ENCODE assay signal across 30 cellular contexts in the genomic region with DNA sequence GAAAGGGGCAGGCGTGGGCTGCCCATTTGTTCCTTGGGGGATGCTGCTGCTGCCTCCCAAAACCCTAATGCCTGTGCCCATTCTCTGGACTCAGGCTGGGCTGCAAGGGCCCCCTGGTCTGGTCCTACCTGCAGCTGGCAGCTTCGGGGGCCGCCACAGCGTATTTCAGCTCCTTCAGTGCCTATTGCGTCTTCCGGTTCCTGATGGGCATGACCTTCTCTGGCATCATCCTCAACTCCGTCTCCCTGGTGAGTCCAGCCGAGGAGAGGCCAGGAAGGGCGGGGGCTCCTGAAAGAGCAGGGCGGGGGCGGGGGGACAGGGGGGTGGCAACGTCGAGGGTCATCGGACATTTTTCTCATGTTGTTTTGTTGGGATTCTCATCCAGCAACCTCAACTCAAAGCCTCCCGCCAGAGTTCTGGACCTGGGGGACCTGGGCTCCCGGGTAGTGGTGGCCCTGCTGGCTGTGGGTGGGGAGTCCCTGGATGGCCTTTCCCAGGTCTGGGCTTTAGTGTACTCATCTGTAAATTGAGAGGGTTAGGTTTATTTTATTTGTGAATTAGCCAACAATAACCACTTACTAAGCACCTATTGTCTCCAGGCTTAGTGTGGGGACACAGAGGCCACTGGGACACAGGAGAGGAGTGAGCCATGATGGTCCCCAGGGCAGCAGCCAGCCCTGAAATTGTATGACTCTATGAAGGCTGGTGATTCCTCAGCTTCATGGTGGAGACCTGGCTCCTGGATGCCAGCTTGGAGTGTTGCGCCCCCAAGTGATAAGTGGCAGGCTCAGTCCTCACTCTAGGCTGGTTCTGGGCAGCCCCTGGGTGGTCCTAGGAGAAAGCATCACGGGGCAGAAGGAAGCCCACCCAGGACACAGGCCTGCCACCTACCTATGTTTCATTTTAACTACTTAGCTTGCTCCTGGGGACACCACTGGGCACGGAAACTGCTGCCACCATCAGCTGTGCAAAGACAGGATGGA. TPM values are rescaled to one million over a fixed set of nuclear protein-coding genes. Genes with fewer than 3 reads are reported as not detected.
DNase-seq lines count a peak whose midpoint lies in the region; ATAC-seq and TF ChIP-seq lines count a peak whose summit lies in the region.
"Had no signal": no experiment of that assay in that cellular context is flagged by ENCODE, and none has a peak within 500 bp of the region (broad histone marks: within the 10 kb centered on the region; RNA-seq: fewer than 3 reads in every experiment).

No MANE protein-coding gene starts in this region.

- H3K4me3 ChIP-seq in GM23338 (no peak overlapping the region), sigmoid colon (no peak overlapping the region), smooth muscle cell (no peak overlapping the region)
- H3K4me3 ChIP-seq: esophagus muscularis mucosa, gastrocnemius medialis, GM12878, stomach, tibial artery had no signal

- POLR2A ChIA-PET in activated CD8-positive, alpha-beta T cell treated with anti-CD3 and anti-CD28 coated beads for 36 hours (lab: Charles Lee) = interaction anchor here (0.6 to 1.6 kb wide), 4 partner anchors 25 to 121 kb away, joined by 3 to 4 read pairs (median 3); a partner anchor contains a TSS
- POLR2A ChIA-PET in activated CD8-positive, alpha-beta T cell treated with anti-CD3 and anti-CD28 coated beads, Interleukin-2, amount 10 ng/mL, durations not matched to agents 7 days and 5 days (lab: Charles Lee) = no interaction called here

- DNase-seq in activated CD8-positive, alpha-beta T cell treated with anti-CD3 and anti-CD28 coated beads for 36 hours = no peak
- DNase-seq in activated CD8-positive, alpha-beta T cell treated with anti-CD3 and anti-CD28 coated beads, Interleukin-2, amount 10 ng/mL, durations not matched to agents 7 days and 5 days = no peak
- no peak for DNase-seq in GM23338 (ENCODE audit: low spot score)
- no peak for DNase-seq in activated T-helper 2 cell treated with anti-CD3 and anti-CD28 coated beads, Interferon-gamma antibody, Interleukin-2, Interleukin-4, amounts not matched to agents 10 μg/mL and 5 μg/mL and 100 μg/mL, durations not matched to agents 14 hours and 24 hours and 36 hours (ENCODE audit: low spot score)
- peak; percentile 45 for DNase-seq in sigmoid colon
- DNase-seq in smooth muscle cell (lab: John Stamatoyannopoulos, UW; ENCODE audit: unreplicated experiment) = no peak
- DNase-seq in glomerular visceral epithelial cell (ENCODE audit: extremely low spot score) = no peak
- DNase-seq: activated CD4-positive, alpha-beta T cell treated with anti-CD3 and anti-CD28 coated beads for 4 hours; activated gamma-delta T cell treated with Interleukin-2 at 50 U/mL for 16 hours; amniotic stem cell; DMS79 treated with DMSO at 0.1 percent for 48 hours; gastrocnemius medialis; H7; midbrain; NCI-H1092 treated with DMSO at 0.1 percent for 48 hours; NCI-H2029; NCI-H526 treated with DMSO at 0.1 percent for 48 hours; right cardiac atrium; RPMI8226; stomach had no signal

- H3K9ac ChIP-seq in smooth muscle cell (ENCODE audit: low read depth) = no peak overlapping the region
- H3K9ac ChIP-seq: parathyroid adenoma had no signal

- H3K27me3 ChIP-seq in GM23338 (ENCODE audit: insufficient read depth) (no peaks in the 10 kb centered on the region), sigmoid colon (no peaks in the 10 kb centered on the region), smooth muscle cell (ENCODE audit: low read depth) (no peaks in the 10 kb centered on the region)
- H3K27me3 ChIP-seq: esophagus muscularis mucosa, gastrocnemius medialis, stomach, tibial artery had no signal

- H3K27me3 Mint-ChIP-seq in activated CD8-positive, alpha-beta T cell treated with anti-CD3 and anti-CD28 coated beads for 36 hours = peaks cover 3% of the 10 kb centered on the region
- peaks cover 5% of the 10 kb centered on the region for H3K27me3 Mint-ChIP-seq in activated CD8-positive, alpha-beta T cell treated with anti-CD3 and anti-CD28 coated beads, Interleukin-2, amount 10 ng/mL, durations not matched to agents 7 days and 5 days (ENCODE audit: low read depth)
- H3K27me3 Mint-ChIP-seq in GM23338 (ENCODE audit: insufficient read depth, low read depth, poor library complexity) = peaks cover 17% of the 10 kb centered on the region
- H3K27me3 Mint-ChIP-seq in activated T-helper 2 cell treated with anti-CD3 and anti-CD28 coated beads, Interferon-gamma antibody, Interleukin-2, Interleukin-4, amounts not matched to agents 10 μg/mL and 5 μg/mL and 100 μg/mL, durations not matched to agents 14 hours and 24 hours and 36 hours (ENCODE audit: low read depth) = peaks cover 9% of the 10 kb centered on the region

- TF ChIP-seq CTCF in activated CD8-positive, alpha-beta T cell treated with anti-CD3 and anti-CD28 coated beads for 36 hours (IDR thresholded peaks at IDR 0.05) = no peak
- TF ChIP-seq CTCF in GM23338 (conservative IDR thresholded peaks at IDR 0.05; ENCODE audit: low read depth in 2 of 2) (peak; percentile 23 to 69; a peak in 2 of 4 replicates), sigmoid colon (IDR thresholded peaks at IDR 0.05) (no peak), smooth muscle cell (IDR thresholded peaks at IDR 0.05; ENCODE audit: borderline replicate concordance, insufficient read depth, poor library complexity, severe bottlenecking) (no peak)

- TF ChIP-seq EP300 in sigmoid colon (IDR thresholded peaks at IDR 0.05) = no peak

- no peak overlapping the region for H3K27ac ChIP-seq in GM23338 (ENCODE audit: low read depth)
- no peak overlapping the region for H3K27ac ChIP-seq in sigmoid colon
- no peak overlapping the region for H3K27ac ChIP-seq in smooth muscle cell (ENCODE audit: low read depth)
- H3K27ac ChIP-seq: esophagus muscularis mucosa, gastrocnemius medialis, parathyroid adenoma, stomach, tibial artery had no signal

- H3K4me1 ChIP-seq in GM23338 (ENCODE audit: insufficient read depth) = peaks cover 23% of the 10 kb centered on the region
- H3K4me1 ChIP-seq in sigmoid colon = no peaks in the 10 kb centered on the region
- H3K4me1 ChIP-seq in smooth muscle cell (ENCODE audit: low read depth) = no peaks in the 10 kb centered on the region
- H3K4me1 ChIP-seq: gastrocnemius medialis, tibial artery had no signal

- H3K79me2 ChIP-seq in GM23338 (replicated peaks; ENCODE audit: insufficient read depth) (no peaks in the 10 kb centered on the region), smooth muscle cell (ENCODE audit: low read depth) (no peaks in the 10 kb centered on the region)
- H3K79me2 ChIP-seq: parathyroid adenoma had no signal

- H3K36me3 ChIP-seq in GM23338 (ENCODE audit: insufficient read depth) (no peaks in the 10 kb centered on the region), sigmoid colon (no peaks in the 10 kb centered on the region), smooth muscle cell (ENCODE audit: low read depth) (no peaks in the 10 kb centered on the region)
- H3K36me3 ChIP-seq: gastrocnemius medialis, stomach had no signal

- no peak overlapping the region for H2AFZ ChIP-seq in GM23338
- H2AFZ ChIP-seq in smooth muscle cell (ENCODE audit: low read depth) = no peak overlapping the region
- H2AFZ ChIP-seq: parathyroid adenoma had no signal

- H3K9me2 ChIP-seq in GM23338 (ENCODE audit: insufficient read depth) = no peaks in the 10 kb centered on the region

- peak overlapping the region; percentile 13 for H3K27ac Mint-ChIP-seq in activated CD8-positive, alpha-beta T cell treated with anti-CD3 and anti-CD28 coated beads for 36 hours
- H3K27ac Mint-ChIP-seq in activated CD8-positive, alpha-beta T cell treated with anti-CD3 and anti-CD28 coated beads, Interleukin-2, amount 10 ng/mL, durations not matched to agents 7 days and 5 days = no peak overlapping the region
- no peak overlapping the region for H3K27ac Mint-ChIP-seq in GM23338
- H3K27ac Mint-ChIP-seq in activated T-helper 2 cell treated with anti-CD3 and anti-CD28 coated beads, Interferon-gamma antibody, Interleukin-2, Interleukin-4, amounts not matched to agents 10 μg/mL and 5 μg/mL and 100 μg/mL, durations not matched to agents 14 hours and 24 hours and 36 hours = peak overlapping the region; percentile 40
- H3K27ac Mint-ChIP-seq: natural killer cell treated with Interleukin-12 subunit alpha and Interleukin-12 subunit beta and Interleukin-15 and Interleukin-18, amount 100 ng/mL, for 72 hours; T-helper 1 cell treated with Interleukin-12 subunit alpha and Interleukin-12 subunit beta and Interleukin-4 antibody, amounts not matched to agents 30 μg/mL and 1 μg/mL, for 36 hours had no signal

- TF ChIP-seq POLR2A in sigmoid colon (IDR thresholded peaks at IDR 0.05) = no peak

- H4K20me1 ChIP-seq in GM23338 (replicated peaks; ENCODE audit: insufficient read depth) (no peaks in the 10 kb centered on the region), smooth muscle cell (ENCODE audit: low read depth) (no peaks in the 10 kb centered on the region)

- intact Hi-C loops in activated CD8-positive, alpha-beta T cell treated with anti-CD3 and anti-CD28 coated beads for 36 hours (cut with micrococcal nuclease) = no loop called here
- intact Hi-C loops in activated T-helper 2 cell treated with anti-CD3 and anti-CD28 coated beads, Interferon-gamma antibody, Interleukin-2, Interleukin-4, amounts not matched to agents 10 μg/mL and 5 μg/mL and 100 μg/mL, durations not matched to agents 14 hours and 24 hours and 36 hours (cut with micrococcal nuclease) = loop anchor here (5.0 kb wide), 1 partner anchor 100 kb away; no protein-coding TSS in a partner anchor
- intact Hi-C loops in sigmoid colon (cut with DNase I) = no loop called here

- H3K9me3 ChIP-seq in sigmoid colon (no peaks in the 10 kb centered on the region), smooth muscle cell (replicated peaks; ENCODE audit: low read depth) (no peaks in the 10 kb centered on the region)
- H3K9me3 ChIP-seq: esophagus muscularis mucosa, gastrocnemius medialis, stomach, tibial artery had no signal

- ATAC-seq in activated CD8-positive, alpha-beta T cell treated with anti-CD3 and anti-CD28 coated beads for 36 hours = no peak
- no peak for ATAC-seq in activated CD8-positive, alpha-beta T cell treated with anti-CD3 and anti-CD28 coated beads, Interleukin-2, amount 10 ng/mL, durations not matched to agents 7 days and 5 days
- ATAC-seq in GM23338 (no peak), HG03521 (IDR thresholded peaks at IDR 0.05; ENCODE audit: unreplicated experiment) (no peak)
- ATAC-seq: gastrocnemius medialis; natural killer cell treated with Interleukin-12 subunit alpha and Interleukin-12 subunit beta and Interleukin-15 and Interleukin-18, amount 100 ng/mL, for 72 hours; right cardiac atrium had no signal

- CTCF ChIA-PET in activated CD8-positive, alpha-beta T cell treated with anti-CD3 and anti-CD28 coated beads for 36 hours (lab: Charles Lee) = interaction anchor here (0.9 to 3.2 kb wide), 4 partner anchors 13 to 111 kb away, joined by 3 to 14 read pairs (median 6); a partner anchor contains a TSS
- CTCF ChIA-PET in activated CD8-positive, alpha-beta T cell treated with anti-CD3 and anti-CD28 coated beads, Interleukin-2, amount 10 ng/mL, durations not matched to agents 7 days and 5 days (lab: Charles Lee) = no interaction called here

- no peak overlapping the region for H3K4me3 Mint-ChIP-seq in activated CD8-positive, alpha-beta T cell treated with anti-CD3 and anti-CD28 coated beads for 36 hours
- no peak overlapping the region for H3K4me3 Mint-ChIP-seq in activated CD8-positive, alpha-beta T cell treated with anti-CD3 and anti-CD28 coated beads, Interleukin-2, amount 10 ng/mL, durations not matched to agents 7 days and 5 days
- no peak overlapping the region for H3K4me3 Mint-ChIP-seq in GM23338
- H3K4me3 Mint-ChIP-seq in activated T-helper 2 cell treated with anti-CD3 and anti-CD28 coated beads, Interferon-gamma antibody, Interleukin-2, Interleukin-4, amounts not matched to agents 10 μg/mL and 5 μg/mL and 100 μg/mL, durations not matched to agents 14 hours and 24 hours and 36 hours (ENCODE audit: low read depth) = no peak overlapping the region
- H3K4me3 Mint-ChIP-seq: natural killer cell treated with Interleukin-12 subunit alpha and Interleukin-12 subunit beta and Interleukin-15 and Interleukin-18, amount 100 ng/mL, for 72 hours; T-helper 1 cell treated with Interleukin-12 subunit alpha and Interleukin-12 subunit beta and Interleukin-4 antibody, amounts not matched to agents 30 μg/mL and 1 μg/mL, for 36 hours had no signal

- H3K4me1 Mint-ChIP-seq in activated CD8-positive, alpha-beta T cell treated with anti-CD3 and anti-CD28 coated beads for 36 hours (ENCODE audit: low read depth) = peaks cover 31% of the 10 kb centered on the region
- H3K4me1 Mint-ChIP-seq in activated CD8-positive, alpha-beta T cell treated with anti-CD3 and anti-CD28 coated beads, Interleukin-2, amount 10 ng/mL, durations not matched to agents 7 days and 5 days (ENCODE audit: low read depth) = peaks cover 44% of the 10 kb centered on the region
- H3K4me1 Mint-ChIP-seq in GM23338 = peaks cover 42% of the 10 kb centered on the region
- peaks cover 14% of the 10 kb centered on the region for H3K4me1 Mint-ChIP-seq in activated T-helper 2 cell treated with anti-CD3 and anti-CD28 coated beads, Interferon-gamma antibody, Interleukin-2, Interleukin-4, amounts not matched to agents 10 μg/mL and 5 μg/mL and 100 μg/mL, durations not matched to agents 14 hours and 24 hours and 36 hours (ENCODE audit: low read depth)

- 91% methylated on average over 19 of the region's 19 CpGs for WGBS in sigmoid colon, 2 donors
- 96% methylated on average over 19 of the region's 19 CpGs for WGBS in smooth muscle cell (ENCODE audit: low lambda C conversion rate)

- H3F3A ChIP-seq in GM23338 (replicated peaks; ENCODE audit: low read depth) (peaks cover 20% of the 10 kb centered on the region), smooth muscle cell (ENCODE audit: low read depth) (no peaks in the 10 kb centered on the region)

- H3K4me2 ChIP-seq in GM23338 (no peak overlapping the region), smooth muscle cell (no peak overlapping the region)

- H3K36me3 Mint-ChIP-seq in activated CD8-positive, alpha-beta T cell treated with anti-CD3 and anti-CD28 coated beads for 36 hours (ENCODE audit: low read depth) = peaks cover 3% of the 10 kb centered on the region
- peaks cover 3% of the 10 kb centered on the region for H3K36me3 Mint-ChIP-seq in activated CD8-positive, alpha-beta T cell treated with anti-CD3 and anti-CD28 coated beads, Interleukin-2, amount 10 ng/mL, durations not matched to agents 7 days and 5 days (ENCODE audit: low read depth)
- H3K36me3 Mint-ChIP-seq in GM23338 (ENCODE audit: low read depth) = peaks cover 12% of the 10 kb centered on the region
- peaks cover 3% of the 10 kb centered on the region for H3K36me3 Mint-ChIP-seq in activated T-helper 2 cell treated with anti-CD3 and anti-CD28 coated beads, Interferon-gamma antibody, Interleukin-2, Interleukin-4, amounts not matched to agents 10 μg/mL and 5 μg/mL and 100 μg/mL, durations not matched to agents 14 hours and 24 hours and 36 hours (ENCODE audit: low read depth)
- H3K36me3 Mint-ChIP-seq: natural killer cell treated with Interleukin-12 subunit alpha and Interleukin-12 subunit beta and Interleukin-15 and Interleukin-18, amount 100 ng/mL, for 72 hours had no signal

- H3K9me3 Mint-ChIP-seq in activated CD8-positive, alpha-beta T cell treated with anti-CD3 and anti-CD28 coated beads for 36 hours = peaks cover 3% of the 10 kb centered on the region
- H3K9me3 Mint-ChIP-seq in activated CD8-positive, alpha-beta T cell treated with anti-CD3 and anti-CD28 coated beads, Interleukin-2, amount 10 ng/mL, durations not matched to agents 7 days and 5 days (ENCODE audit: insufficient read depth) = no peaks in the 10 kb centered on the region
- no peaks in the 10 kb centered on the region for H3K9me3 Mint-ChIP-seq in GM23338
- H3K9me3 Mint-ChIP-seq in activated T-helper 2 cell treated with anti-CD3 and anti-CD28 coated beads, Interferon-gamma antibody, Interleukin-2, Interleukin-4, amounts not matched to agents 10 μg/mL and 5 μg/mL and 100 μg/mL, durations not matched to agents 14 hours and 24 hours and 36 hours = peaks cover 5% of the 10 kb centered on the region
- H3K9me3 Mint-ChIP-seq: T-helper 1 cell treated with Interleukin-12 subunit alpha and Interleukin-12 subunit beta and Interleukin-4 antibody, amounts not matched to agents 30 μg/mL and 1 μg/mL, for 36 hours had no signal

RNA-seq across cellular contexts. Expression of a gene that starts 36.0 kb away (rescaled TPM):
- total RNA-seq in activated CD8-positive, alpha-beta T cell treated with anti-CD3 and anti-CD28 coated beads for 36 hours = 10 to 100 TPM; 72.6 to 74.7 TPM
- 100 to 1,000 TPM; 170 to 179 TPM for total RNA-seq in activated CD8-positive, alpha-beta T cell treated with anti-CD3 and anti-CD28 coated beads, Interleukin-2, amount 10 ng/mL, durations not matched to agents 7 days and 5 days
- 271 and 277 TPM in 2 replicates for total RNA-seq in GM23338 (2014; rRNA removed; shearing (Covaris generic))
- polyA plus RNA-seq in GM23338 (2016; fragmentation: Nextera tagmentation; extraction: Ambion mirVana) = 63.0 and 67.3 TPM in 2 replicates
- total RNA-seq in activated T-helper 2 cell treated with anti-CD3 and anti-CD28 coated beads, Interferon-gamma antibody, Interleukin-2, Interleukin-4, amounts not matched to agents 10 μg/mL and 5 μg/mL and 100 μg/mL, durations not matched to agents 14 hours and 24 hours and 36 hours = 143 and 144 TPM in 2 replicates
- total RNA-seq in sigmoid colon = 100 to 1,000 TPM in 3 of 4 donors, 10 to 100 TPM in 1; 84.5 to 193 (median 133) TPM
- 100 to 1,000 TPM; 156 to 245 (median 210) TPM for polyA plus RNA-seq in sigmoid colon
- total RNA-seq in smooth muscle cell = 93.0 and 126 TPM in 2 replicates
- 109 and 149 TPM in 2 replicates for polyA plus RNA-seq in smooth muscle cell

RNA-seq across cellular contexts. Expression of a gene that starts 44.0 kb away (rescaled TPM):
- 10 to 100 TPM; 55.2 to 63.8 TPM for total RNA-seq in activated CD8-positive, alpha-beta T cell treated with anti-CD3 and anti-CD28 coated beads for 36 hours
- 10 to 100 TPM; 63.6 to 76.1 TPM for total RNA-seq in activated CD8-positive, alpha-beta T cell treated with anti-CD3 and anti-CD28 coated beads, Interleukin-2, amount 10 ng/mL, durations not matched to agents 7 days and 5 days
- 25.9 and 30.4 TPM in 2 replicates for total RNA-seq in GM23338 (2014; rRNA removed; shearing (Covaris generic))
- polyA plus RNA-seq in GM23338 (2016; fragmentation: Nextera tagmentation; extraction: Ambion mirVana) (17.4 and 22.5 TPM in 2 replicates), sigmoid colon (10 to 100 TPM in 1 of 3 donors, 1 to 10 TPM in 2; 4.6 to 13.4 (median 5.4) TPM), smooth muscle cell (8.4 and 9.2 TPM in 2 replicates)
- total RNA-seq in activated T-helper 2 cell treated with anti-CD3 and anti-CD28 coated beads, Interferon-gamma antibody, Interleukin-2, Interleukin-4, amounts not matched to agents 10 μg/mL and 5 μg/mL and 100 μg/mL, durations not matched to agents 14 hours and 24 hours and 36 hours = 74.5 and 74.6 TPM in 2 replicates
- total RNA-seq in sigmoid colon (1 to 10 TPM; 3.6 to 8.8 (median 4.8) TPM), smooth muscle cell (2.5 and 4.4 TPM in 2 replicates)

RNA-seq across cellular contexts. Expression of a gene that starts 47.7 kb away (rescaled TPM):
- not detected for total RNA-seq in activated CD8-positive, alpha-beta T cell treated with anti-CD3 and anti-CD28 coated beads for 36 hours
- not detected for total RNA-seq in activated CD8-positive, alpha-beta T cell treated with anti-CD3 and anti-CD28 coated beads, Interleukin-2, amount 10 ng/mL, durations not matched to agents 7 days and 5 days
- total RNA-seq in GM23338 (2014; rRNA removed; shearing (Covaris generic)) = not detected in 2 replicates
- polyA plus RNA-seq in GM23338 (2016; fragmentation: Nextera tagmentation; extraction: Ambion mirVana) = 0.27 and 0.52 TPM in 2 replicates
- not detected in 2 replicates for total RNA-seq in activated T-helper 2 cell treated with anti-CD3 and anti-CD28 coated beads, Interferon-gamma antibody, Interleukin-2, Interleukin-4, amounts not matched to agents 10 μg/mL and 5 μg/mL and 100 μg/mL, durations not matched to agents 14 hours and 24 hours and 36 hours
- total RNA-seq in sigmoid colon = not detected
- polyA plus RNA-seq in sigmoid colon = not detected
- not detected in 2 replicates for total RNA-seq in smooth muscle cell
- polyA plus RNA-seq in smooth muscle cell = not detected in 2 replicates
- total RNA-seq: A172; esophagus muscularis mucosa; gastrocnemius medialis; GM12878; lower leg skin; natural killer cell treated with Interleukin-12 subunit alpha and Interleukin-12 subunit beta and Interleukin-15 and Interleukin-18, amount 100 ng/mL, for 72 hours; right cardiac atrium; stomach had no signal
- polyA plus RNA-seq: GM12878, keratinocyte, right cardiac atrium, stomach had no signal

Comparison
In these comparisons a context has a peak if more than half of its experiments do, and no peak if none do; other contexts are left out.
1. H3K27ac Mint-ChIP-seq: peak in activated CD8-positive, alpha-beta T cell treated with anti-CD3 and anti-CD28 coated beads for 36 hours (single experiment) and activated T-helper 2 cell treated with anti-CD3 and anti-CD28 coated beads, Interferon-gamma antibody, Interleukin-2, Interleukin-4, amounts not matched to agents 10 μg/mL and 5 μg/mL and 100 μg/mL, durations not matched to agents 14 hours and 24 hours and 36 hours (single experiment); none in activated CD8-positive, alpha-beta T cell treated with anti-CD3 and anti-CD28 coated beads, Interleukin-2, amount 10 ng/mL, durations not matched to agents 7 days and 5 days (single experiment) and GM23338 (single experiment).
2. CTCF ChIP-seq: peak in GM23338 (2 of 2); none in activated CD8-positive, alpha-beta T cell treated with anti-CD3 and anti-CD28 coated beads for 36 hours (single experiment), sigmoid colon (0 of 4) and smooth muscle cell (single experiment).